In genomic region chr1:59272507-59272906, GRCh38 we compare ENCODE assay signal across 9 cellular contexts. TPM values are rescaled to one million over a fixed set of nuclear protein-coding genes. Genes with fewer than 3 reads are reported as not detected.
DNase-seq lines count a peak whose midpoint lies in the region; ATAC-seq and TF ChIP-seq lines count a peak whose summit lies in the region.
"Had no signal": no experiment of that assay in that cellular context is flagged by ENCODE, and none has a peak within 500 bp of the region (broad histone marks: within the 10 kb centered on the region; RNA-seq: fewer than 3 reads in every experiment).

No MANE protein-coding gene starts in this region.

- no peaks in the 10 kb centered on the region for H3K36me3 ChIP-seq in left ventricle myocardium inferior

- H3K27me3 ChIP-seq in left ventricle myocardium inferior (ENCODE audit: low read depth): no peaks in the 10 kb centered on the region

- H3K4me1 Mint-ChIP-seq in activated T-helper 2 cell treated with anti-CD3 and anti-CD28 coated beads, Interferon-gamma antibody, Interleukin-2, Interleukin-4, amounts not matched to agents 10 μg/mL and 5 μg/mL and 100 μg/mL, durations not matched to agents 14 hours and 24 hours and 36 hours (ENCODE audit: low read depth): peaks cover 8% of the 10 kb centered on the region

- peak; percentile 69 for DNase-seq in EH (ENCODE audit: low read depth)
- peak; percentile 71 for DNase-seq in M059J (ENCODE audit: low read depth)
- no peak for DNase-seq in left ventricle myocardium inferior
- DNase-seq in globus pallidus (ENCODE audit: low spot score): no peak
- DNase-seq in effector CD8-positive, alpha-beta T cell (lab: John Stamatoyannopoulos, UW): no peak
- DNase-seq in activated T-helper 2 cell treated with anti-CD3 and anti-CD28 coated beads, Interferon-gamma antibody, Interleukin-2, Interleukin-4, amounts not matched to agents 10 μg/mL and 5 μg/mL and 100 μg/mL, durations not matched to agents 14 hours and 24 hours and 36 hours (ENCODE audit: low spot score): no peak
- no peak for DNase-seq in DMS79 treated with DMSO at 0.1 percent for 48 hours (lab: John Stamatoyannopoulos, UW)
- DNase-seq: midbrain had no signal

- no peak for TF ChIP-seq CTCF in left ventricle myocardium inferior (IDR thresholded peaks at IDR 0.05; ENCODE audit: borderline replicate concordance)

- intact Hi-C loops in left ventricle myocardium inferior (cut with micrococcal nuclease): no loop called here
- intact Hi-C loops in activated T-helper 2 cell treated with anti-CD3 and anti-CD28 coated beads, Interferon-gamma antibody, Interleukin-2, Interleukin-4, amounts not matched to agents 10 μg/mL and 5 μg/mL and 100 μg/mL, durations not matched to agents 14 hours and 24 hours and 36 hours (cut with micrococcal nuclease): no loop called here

- H3K9me3 Mint-ChIP-seq in activated T-helper 2 cell treated with anti-CD3 and anti-CD28 coated beads, Interferon-gamma antibody, Interleukin-2, Interleukin-4, amounts not matched to agents 10 μg/mL and 5 μg/mL and 100 μg/mL, durations not matched to agents 14 hours and 24 hours and 36 hours: peaks cover 2% of the 10 kb centered on the region

- H3K27ac Mint-ChIP-seq in activated T-helper 2 cell treated with anti-CD3 and anti-CD28 coated beads, Interferon-gamma antibody, Interleukin-2, Interleukin-4, amounts not matched to agents 10 μg/mL and 5 μg/mL and 100 μg/mL, durations not matched to agents 14 hours and 24 hours and 36 hours: no peak overlapping the region

- H3K4me3 Mint-ChIP-seq in activated T-helper 2 cell treated with anti-CD3 and anti-CD28 coated beads, Interferon-gamma antibody, Interleukin-2, Interleukin-4, amounts not matched to agents 10 μg/mL and 5 μg/mL and 100 μg/mL, durations not matched to agents 14 hours and 24 hours and 36 hours (ENCODE audit: low read depth): no peak overlapping the region

- H3K27ac ChIP-seq in left ventricle myocardium inferior (replicated peaks): peak overlapping the region; percentile 42

- H3K4me3 ChIP-seq in left ventricle myocardium inferior: no peak overlapping the region

- peaks cover 23% of the 10 kb centered on the region for H3K4me1 ChIP-seq in left ventricle myocardium inferior

- H3K36me3 Mint-ChIP-seq in activated T-helper 2 cell treated with anti-CD3 and anti-CD28 coated beads, Interferon-gamma antibody, Interleukin-2, Interleukin-4, amounts not matched to agents 10 μg/mL and 5 μg/mL and 100 μg/mL, durations not matched to agents 14 hours and 24 hours and 36 hours (ENCODE audit: low read depth): no peaks in the 10 kb centered on the region

- peak; percentile 60 for ATAC-seq in GM21390 (IDR thresholded peaks at IDR 0.05; ENCODE audit: unreplicated experiment)

- H3K27me3 Mint-ChIP-seq in activated T-helper 2 cell treated with anti-CD3 and anti-CD28 coated beads, Interferon-gamma antibody, Interleukin-2, Interleukin-4, amounts not matched to agents 10 μg/mL and 5 μg/mL and 100 μg/mL, durations not matched to agents 14 hours and 24 hours and 36 hours (ENCODE audit: low read depth): peaks cover 13% of the 10 kb centered on the region

- H3K9me3 ChIP-seq in left ventricle myocardium inferior (replicated peaks): no peaks in the 10 kb centered on the region

RNA-seq across cellular contexts. Expression of gene FGGY, which starts 24.4 kb away (rescaled TPM):
- total RNA-seq in M059J (2014; rRNA removed; shearing (Covaris generic)): 5.4 and 5.9 TPM in 2 replicates
- total RNA-seq in left ventricle myocardium inferior: 31.2 TPM
- 10.5 and 13.4 TPM in 2 replicates for total RNA-seq in activated T-helper 2 cell treated with anti-CD3 and anti-CD28 coated beads, Interferon-gamma antibody, Interleukin-2, Interleukin-4, amounts not matched to agents 10 μg/mL and 5 μg/mL and 100 μg/mL, durations not matched to agents 14 hours and 24 hours and 36 hours

Comparison
In these comparisons a context has a peak if more than half of its experiments do, and no peak if none do; other contexts are left out.
1. DNase-seq: peak in EH (single experiment) and M059J (single experiment); none in left ventricle myocardium inferior (single experiment), globus pallidus (single experiment), effector CD8-positive, alpha-beta T cell (single experiment), activated T-helper 2 cell treated with anti-CD3 and anti-CD28 coated beads, Interferon-gamma antibody, Interleukin-2, Interleukin-4, amounts not matched to agents 10 μg/mL and 5 μg/mL and 100 μg/mL, durations not matched to agents 14 hours and 24 hours and 36 hours (single experiment) and DMS79 treated with DMSO at 0.1 percent for 48 hours (single experiment).